In genomic region chr10:115947104-115947503, GRCh38 we compare ENCODE assay signal across 19 cellular contexts.
A peak's percentile ranks its signal among the peaks of the same experiment; 100 is the strongest.
DNase-seq lines count a peak whose midpoint lies in the region; ATAC-seq and TF ChIP-seq lines count a peak whose summit lies in the region.
"Had no signal": no experiment of that assay in that cellular context is flagged by ENCODE, and none has a peak within 500 bp of the region (broad histone marks: within the 10 kb centered on the region; RNA-seq: fewer than 3 reads in every experiment).

No MANE protein-coding gene starts in this region.

- DNase-seq in AG10803 (ENCODE audit: low read depth) = peak; percentile 88
- peak; percentile 72 for DNase-seq in LHCN-M2 (ENCODE audit: low read depth)
- peak; percentile 58 for DNase-seq in choroid plexus epithelial cell (ENCODE audit: low read depth)
- peak; percentile 30 to 55 for DNase-seq in lung microvascular endothelial cell (ENCODE audit: low read depth in 2 of 2)
- no peak for DNase-seq in NCI-H1092 treated with DMSO at 0.1 percent for 48 hours (lab: John Stamatoyannopoulos, UW)
- DNase-seq in breast epithelium (ENCODE audit: low spot score in 2 of 2) = no peak
- no peak for DNase-seq in NCI-H526 treated with DMSO at 0.1 percent for 48 hours (lab: John Stamatoyannopoulos, UW)
- DNase-seq: activated CD4-positive, alpha-beta T cell treated with anti-CD3 and anti-CD28 coated beads for 48 hours; activated naive CD8-positive, alpha-beta T cell treated with anti-CD3 and anti-CD28 coated beads for 36 hours; AML-193; erythroblast; MG63; NCI-H2107; nephron progenitor cell; right lobe of liver; stimulated activated CD4-positive, alpha-beta T cell treated with anti-CD3 and anti-CD28 coated beads, Interleukin-4, amount 100 ng/mL, for 1 hour; thyroid gland had no signal

- TF ChIP-seq CTCF in AG10803 (conservative IDR thresholded peaks at IDR 0.05; ENCODE audit: low read length) = no peak
- TF ChIP-seq CTCF in choroid plexus epithelial cell (conservative IDR thresholded peaks at IDR 0.05; ENCODE audit: low read depth, low read length) = no peak
- no peak for TF ChIP-seq CTCF in breast epithelium (IDR thresholded peaks at IDR 0.05)

- no peak for ATAC-seq in GM21619 (IDR thresholded peaks at IDR 0.05; ENCODE audit: unreplicated experiment)
- ATAC-seq: right lobe of liver had no signal

- no peaks in the 10 kb centered on the region for H3K36me3 ChIP-seq in breast epithelium
- H3K36me3 ChIP-seq: MG63, right lobe of liver, thyroid gland had no signal

- no peak overlapping the region for H3K4me3 ChIP-seq in AG10803 (ENCODE audit: low read length)
- H3K4me3 ChIP-seq in choroid plexus epithelial cell (ENCODE audit: low read depth, low read length) = no peak overlapping the region
- H3K4me3 ChIP-seq in breast epithelium = no peak overlapping the region
- H3K4me3 ChIP-seq: MG63, right lobe of liver, thyroid gland had no signal

- H3K27me3 ChIP-seq in breast epithelium = no peaks in the 10 kb centered on the region
- H3K27me3 ChIP-seq: MG63, right lobe of liver, thyroid gland had no signal

- no peak overlapping the region for H3K27ac ChIP-seq in breast epithelium
- H3K27ac ChIP-seq: right lobe of liver, RWPE1, thyroid gland had no signal

- no peaks in the 10 kb centered on the region for H3K9me3 ChIP-seq in breast epithelium
- H3K9me3 ChIP-seq: MG63, right lobe of liver, thyroid gland had no signal

- intact Hi-C loops in breast epithelium (cut with DNase I; ENCODE audit: low total_unique reads) = no loop called here

- no peaks in the 10 kb centered on the region for H3K4me1 ChIP-seq in breast epithelium

- TF ChIP-seq POLR2A in breast epithelium (IDR thresholded peaks at IDR 0.05) = no peak

Comparison
In these comparisons a context has a peak if more than half of its experiments do, and no peak if none do; other contexts are left out.
1. DNase-seq: peak in AG10803 (single experiment), LHCN-M2 (single experiment), choroid plexus epithelial cell (single experiment) and lung microvascular endothelial cell (2 of 2); none in NCI-H1092 treated with DMSO at 0.1 percent for 48 hours (single experiment), breast epithelium (0 of 2) and NCI-H526 treated with DMSO at 0.1 percent for 48 hours (single experiment).